ENCODE assay signal across 1 cellular context in the genomic region with DNA sequence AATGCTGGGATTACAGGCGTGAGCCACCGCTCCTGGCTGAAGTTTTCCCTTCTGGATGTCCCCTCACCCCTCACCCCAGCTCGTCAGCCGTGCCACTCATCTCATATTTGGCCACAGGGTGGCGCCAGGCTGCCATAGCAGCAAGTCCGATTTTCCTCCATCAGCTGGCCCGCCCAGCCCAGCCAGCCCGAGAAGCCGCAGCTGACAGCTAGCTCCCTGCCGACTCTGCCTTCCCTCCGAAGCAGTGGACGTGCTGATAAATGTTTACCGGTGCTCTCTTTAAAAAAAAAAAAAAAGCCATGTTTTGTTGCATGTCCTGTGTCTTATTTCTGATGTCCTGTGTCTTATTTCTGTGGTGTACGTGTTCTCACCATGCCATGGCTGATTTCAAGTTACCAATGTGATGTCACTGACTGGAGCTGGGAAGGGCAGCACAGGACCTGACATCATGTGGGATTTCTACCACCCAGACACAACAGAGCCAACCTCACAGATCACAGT.
TF ChIP-seq lines count a peak whose summit lies in the region.

No MANE protein-coding gene starts in this region.

TF ChIP-seq in SK-N-SH, 30 proteins besides CTCF, POLR2A, EP300 and RAD21 (continued from another document):
- TF ChIP-seq, protein P1, sequence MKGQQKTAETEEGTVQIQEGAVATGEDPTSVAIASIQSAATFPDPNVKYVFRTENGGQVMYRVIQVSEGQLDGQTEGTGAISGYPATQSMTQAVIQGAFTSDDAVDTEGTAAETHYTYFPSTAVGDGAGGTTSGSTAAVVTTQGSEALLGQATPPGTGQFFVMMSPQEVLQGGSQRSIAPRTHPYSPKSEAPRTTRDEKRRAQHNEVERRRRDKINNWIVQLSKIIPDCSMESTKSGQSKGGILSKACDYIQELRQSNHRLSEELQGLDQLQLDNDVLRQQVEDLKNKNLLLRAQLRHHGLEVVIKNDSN (IDR thresholded peaks at IDR 0.05; ENCODE audit: borderline replicate concordance, low read depth), result no peak
- TF ChIP-seq RXRA (IDR thresholded peaks at IDR 0.05; ENCODE audit: borderline replicate concordance, low read depth) (no peak), CHD2 (IDR thresholded peaks at IDR 0.05; ENCODE audit: low read length, partially characterized antibody) (peak; percentile 65)
